In genomic region chr19:29318581-29318980, GRCh38 we compare ENCODE assay signal across 20 cellular contexts.
"Had no signal": no experiment of that assay in that cellular context is flagged by ENCODE, and none has a peak within 500 bp of the region (broad histone marks: within the 10 kb centered on the region; RNA-seq: fewer than 3 reads in every experiment).

No MANE protein-coding gene starts in this region.

- H3K27ac Mint-ChIP-seq: mesothelial cell of epicardium; nephron progenitor cell; stimulated activated memory B cell treated with anti-CD40 and anti-IgM and Interleukin-4, amounts not matched to agents 10 μg/mL and 1 μg/mL and 100 μg/mL, for 72 hours; stimulated activated naive CD8-positive, alpha-beta T cell treated with anti-CD3 and anti-CD28 coated beads, Interleukin-15, Interleukin-2, amounts not matched to agents 100 ng/mL and 50 ng/mL, for 24 hours had no signal

- H3K4me3 ChIP-seq: mucosa of descending colon, prostate gland, skin epidermis, spleen, transverse colon, vagina had no signal

- H3K36me3 Mint-ChIP-seq: mesothelial cell of epicardium; naive B cell; stimulated activated memory B cell treated with anti-CD40 and anti-IgM and Interleukin-4, amounts not matched to agents 10 μg/mL and 1 μg/mL and 100 μg/mL, for 72 hours had no signal

- H3K9me3 Mint-ChIP-seq: effector memory CD8-positive, alpha-beta T cell; mesothelial cell of epicardium; nephron progenitor cell; stimulated activated memory B cell treated with anti-CD40 and anti-IgM and Interleukin-4, amounts not matched to agents 10 μg/mL and 1 μg/mL and 100 μg/mL, for 72 hours; stimulated activated naive CD8-positive, alpha-beta T cell treated with anti-CD3 and anti-CD28 coated beads, Interleukin-15, Interleukin-2, amounts not matched to agents 100 ng/mL and 50 ng/mL, for 24 hours had no signal

- H3K4me1 ChIP-seq: prostate gland, spleen, transverse colon, vagina had no signal

- H3K36me3 ChIP-seq: prostate gland, spleen, transverse colon, vagina had no signal

- H3K27me3 ChIP-seq: transverse colon, vagina had no signal

- H3K4me1 Mint-ChIP-seq: mesothelial cell of epicardium; naive B cell; stimulated activated memory B cell treated with anti-CD40 and anti-IgM and Interleukin-4, amounts not matched to agents 10 μg/mL and 1 μg/mL and 100 μg/mL, for 72 hours had no signal

- DNase-seq: cortex of kidney; effector memory CD8-positive, alpha-beta T cell; head of caudate nucleus; kidney; mesenchymal stem cell; mucosa of descending colon; naive B cell; nephron progenitor cell; nucleus accumbens; right cardiac atrium; spleen; stimulated activated CD4-positive, alpha-beta T cell treated with anti-CD3 and anti-CD28 coated beads, Interleukin-4, amount 100 ng/mL, for 4 hours; transverse colon had no signal

- ATAC-seq: effector memory CD8-positive, alpha-beta T cell; left lobe of liver; mucosa of descending colon; right cardiac atrium; stimulated activated memory B cell treated with anti-CD40 and anti-IgM and Interleukin-4, amounts not matched to agents 10 μg/mL and 1 μg/mL and 100 μg/mL, for 72 hours had no signal

- H3K9me3 ChIP-seq: mucosa of descending colon, prostate gland, spleen, transverse colon, vagina had no signal

- H3K27me3 Mint-ChIP-seq: stimulated activated memory B cell treated with anti-CD40 and anti-IgM and Interleukin-4, amounts not matched to agents 10 μg/mL and 1 μg/mL and 100 μg/mL, for 72 hours; stimulated activated naive CD8-positive, alpha-beta T cell treated with anti-CD3 and anti-CD28 coated beads, Interleukin-15, Interleukin-2, amounts not matched to agents 100 ng/mL and 50 ng/mL, for 24 hours had no signal

- H3K4me3 Mint-ChIP-seq: effector memory CD8-positive, alpha-beta T cell; mesothelial cell of epicardium; naive B cell; nephron progenitor cell; stimulated activated memory B cell treated with anti-CD40 and anti-IgM and Interleukin-4, amounts not matched to agents 10 μg/mL and 1 μg/mL and 100 μg/mL, for 72 hours; stimulated activated naive CD8-positive, alpha-beta T cell treated with anti-CD3 and anti-CD28 coated beads, Interleukin-15, Interleukin-2, amounts not matched to agents 100 ng/mL and 50 ng/mL, for 24 hours had no signal

- H3K27ac ChIP-seq: prostate gland, skin epidermis, spleen, transverse colon, vagina had no signal
